ENCODE assay signal across 20 cellular contexts in the genomic region with DNA sequence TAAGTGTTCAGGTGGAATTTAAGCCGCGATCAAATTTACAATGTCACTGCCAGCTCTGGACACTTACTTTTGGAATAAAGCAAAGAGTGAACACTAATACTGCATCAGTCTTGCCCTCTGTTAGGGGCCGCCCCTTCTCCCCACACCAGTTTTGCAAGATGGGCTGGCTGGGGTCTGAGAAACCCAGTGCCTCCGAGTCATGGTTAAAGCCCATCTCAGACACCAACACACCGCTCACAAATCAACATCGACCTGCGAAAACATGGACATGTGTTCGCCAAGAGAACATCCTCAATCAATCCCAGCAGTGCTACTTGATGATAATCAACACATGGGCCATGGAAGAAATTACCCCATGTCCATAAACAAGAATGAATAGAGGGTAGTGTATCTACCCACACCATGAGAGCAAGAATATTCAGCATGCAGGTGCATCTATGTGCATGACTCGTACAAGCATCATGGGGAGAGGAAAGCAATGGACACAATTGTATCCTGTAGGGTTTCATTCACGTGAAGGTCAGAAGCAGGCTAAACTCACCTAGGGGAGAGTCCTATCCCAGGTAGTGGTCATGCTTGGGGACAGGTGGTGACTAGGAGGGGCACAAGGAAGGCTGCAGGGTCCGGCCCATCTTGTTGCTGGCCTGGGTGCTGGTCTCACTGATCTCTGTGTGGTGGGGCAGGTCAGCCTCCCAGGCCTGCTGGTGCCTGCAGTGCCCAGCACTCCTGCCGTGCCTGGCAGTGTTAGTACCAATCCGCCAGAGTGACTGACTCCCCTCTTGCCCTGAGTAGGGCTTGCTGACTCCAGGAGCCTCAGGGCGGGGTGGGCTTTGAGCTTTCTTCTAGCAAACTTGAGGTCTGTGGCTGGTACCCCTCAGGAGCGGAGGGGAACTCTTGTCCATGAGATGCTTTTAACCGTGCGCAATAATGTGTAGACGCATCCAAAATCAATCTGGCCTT. TPM values are rescaled to one million over a fixed set of nuclear protein-coding genes. Genes with fewer than 3 reads are reported as not detected.
"Had no signal": no experiment of that assay in that cellular context is flagged by ENCODE, and none has a peak within 500 bp of the region (broad histone marks: within the 10 kb centered on the region; RNA-seq: fewer than 3 reads in every experiment).

No MANE protein-coding gene starts in this region.

- H3K27me3 ChIP-seq: brain microvascular endothelial cell, sigmoid colon, tibial nerve, uterus had no signal

- H3K36me3 ChIP-seq: sigmoid colon, tibial nerve, uterus had no signal

- H3K4me3 Mint-ChIP-seq: activated naive CD8-positive, alpha-beta T cell treated with anti-CD3 and anti-CD28 coated beads, Interleukin-2, amount 10 ng/mL, durations not matched to agents 7 days and 5 days; activated T-helper 17 cell treated with anti-CD3 and anti-CD28 coated beads, Interleukin-2, amount 50 U/mL, for 72 hours; natural killer cell had no signal

- H3K4me3 ChIP-seq: sigmoid colon, tibial nerve, uterus had no signal

- H3K27ac Mint-ChIP-seq: activated naive CD8-positive, alpha-beta T cell treated with anti-CD3 and anti-CD28 coated beads, Interleukin-2, amount 10 ng/mL, durations not matched to agents 7 days and 5 days; activated T-helper 17 cell treated with anti-CD3 and anti-CD28 coated beads, Interleukin-2, amount 50 U/mL, for 72 hours; natural killer cell had no signal

- H3K9me3 Mint-ChIP-seq: activated naive CD8-positive, alpha-beta T cell treated with anti-CD3 and anti-CD28 coated beads, Interleukin-2, amount 10 ng/mL, durations not matched to agents 7 days and 5 days; activated T-helper 17 cell treated with anti-CD3 and anti-CD28 coated beads, Interleukin-2, amount 50 U/mL, for 72 hours; natural killer cell had no signal

- DNase-seq: activated CD4-positive, alpha-beta T cell treated with anti-CD3 and anti-CD28 coated beads, Interleukin-2, amount 50 U/mL, for 1 hour; activated CD4-positive, CD25-positive, alpha-beta regulatory T cell treated with anti-CD3 and anti-CD28 coated beads, Interleukin-2, amount 50 U/mL, for 72 hours; activated naive CD4-positive, alpha-beta T cell; activated naive CD8-positive, alpha-beta T cell treated with anti-CD3 and anti-CD28 coated beads, Interleukin-2, amount 10 ng/mL, durations not matched to agents 7 days and 5 days; activated T-cell treated with anti-CD3 and anti-CD28 coated beads, Interleukin-2, amount 50 U/mL, for 1 hour; brain microvascular endothelial cell; cerebellar nuclear complex; effector memory CD4-positive, alpha-beta T cell; heart right ventricle; natural killer cell; sigmoid colon; stimulated activated CD4-positive, alpha-beta T cell treated with anti-CD3 and anti-CD28 coated beads, Interleukin-12 subunit alpha, Interleukin-12 subunit beta, amount 100 ng/mL, for 4 hours; stimulated activated CD4-positive, alpha-beta T cell treated with anti-CD3 and anti-CD28 coated beads, Interleukin-2, amount 100 ng/mL, for 24 hours; stimulated activated naive CD8-positive, alpha-beta T cell treated with anti-CD3 and anti-CD28 coated beads, Interleukin-15, Interleukin-2, amounts not matched to agents 100 U/mL and 50 U/mL, for 24 hours; substantia nigra; SW 1271; T-helper 2 cell had no signal

- H3K4me1 Mint-ChIP-seq: activated T-helper 17 cell treated with anti-CD3 and anti-CD28 coated beads, Interleukin-2, amount 50 U/mL, for 72 hours had no signal

- H3K9me3 ChIP-seq: heart right ventricle, sigmoid colon, tibial nerve, uterus had no signal

- ATAC-seq: activated T-helper 17 cell treated with anti-CD3 and anti-CD28 coated beads, Interleukin-2, amount 50 U/mL, for 72 hours; heart right ventricle; natural killer cell; stimulated activated naive CD8-positive, alpha-beta T cell treated with anti-CD3 and anti-CD28 coated beads, Interleukin-15, Interleukin-2, amounts not matched to agents 100 U/mL and 50 U/mL, for 24 hours had no signal

- H3K36me3 Mint-ChIP-seq: activated naive CD8-positive, alpha-beta T cell treated with anti-CD3 and anti-CD28 coated beads, Interleukin-2, amount 10 ng/mL, durations not matched to agents 7 days and 5 days; natural killer cell had no signal

RNA-seq across cellular contexts. Expression of a gene that starts 5.1 kb away (rescaled TPM):
- total RNA-seq: activated T-helper 17 cell treated with anti-CD3 and anti-CD28 coated beads, Interleukin-2, amount 50 U/mL, for 72 hours had no signal
